Comparison of ENCODE assay signal across 8 cellular contexts in the genomic region with DNA sequence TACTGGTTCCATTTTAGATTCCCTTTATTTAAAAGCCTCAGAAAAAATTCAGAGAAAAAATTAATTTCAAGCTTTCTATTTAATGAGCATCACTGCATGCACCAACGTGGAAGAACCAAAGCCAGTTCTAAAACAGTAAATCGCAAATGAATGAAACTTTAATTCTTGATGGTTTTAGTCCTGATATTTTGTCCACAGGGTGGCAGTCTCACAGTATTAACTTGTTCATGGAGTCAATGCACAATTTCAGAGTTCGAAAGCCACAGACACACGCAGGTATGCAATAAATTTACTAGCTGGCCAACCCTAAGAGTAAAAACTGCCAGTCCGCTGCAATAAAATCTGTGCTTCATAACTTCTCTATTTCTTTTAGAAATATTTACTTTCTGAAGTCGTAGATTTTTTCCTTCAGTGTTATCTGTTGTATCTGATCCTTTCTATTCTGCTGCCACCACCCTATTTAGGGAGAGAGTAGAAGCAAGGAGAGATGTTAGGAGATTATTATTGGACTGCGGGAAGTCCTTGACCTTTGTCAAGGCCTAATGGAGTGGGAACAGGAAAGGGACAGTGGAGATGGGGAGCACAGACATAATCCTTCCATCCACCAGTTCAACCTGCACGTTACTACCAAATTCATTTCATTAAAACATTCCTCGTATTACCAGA. TPM values are rescaled to one million over a fixed set of nuclear protein-coding genes. Genes with fewer than 3 reads are reported as not detected.
DNase-seq lines count a peak whose midpoint lies in the region; ATAC-seq, FAIRE-seq and TF ChIP-seq lines count a peak whose summit lies in the region.

No MANE protein-coding gene starts in this region.

- DNase-seq in GM12891 (ENCODE audit: insufficient read length, low spot score), result no peak
- DNase-seq in NCI-H2227 treated with DMSO at 0.1 percent for 48 hours (lab: John Stamatoyannopoulos, UW), result peak; percentile 15
- peak; percentile 13 for DNase-seq in activated gamma-delta T cell treated with anti-CD3 and anti-CD28 coated beads, Interleukin-2, amount 50 U/mL, for 16 hours (ENCODE audit: low read depth)
- peak; percentile 57 to 64 for DNase-seq in cardiac muscle cell (ENCODE audit: low read depth in 1 of 2, low spot score in 1 of 2)
- DNase-seq in retinal pigment epithelial cell (ENCODE audit: low read depth), result no peak

- TF ChIP-seq CTCF in cardiac muscle cell (IDR thresholded peaks at IDR 0.05; ENCODE audit: low read depth, low read length) (peak; percentile 47), retinal pigment epithelial cell (conservative IDR thresholded peaks at IDR 0.05; ENCODE audit: low read depth, low read length) (peak; percentile 56)

- ATAC-seq in GM18858 (IDR thresholded peaks at IDR 0.05; ENCODE audit: unreplicated experiment) (no peak), HG02938 (IDR thresholded peaks at IDR 0.05; ENCODE audit: unreplicated experiment) (no peak)

- H3K4me1 ChIP-seq in BLaER1 (peaks cover 70% of the 10 kb centered on the region), cardiac muscle cell (ENCODE audit: low read depth) (peaks cover 16% of the 10 kb centered on the region)

- TF ChIP-seq POLR2A in GM12891 (IDR thresholded peaks at IDR 0.05; ENCODE audit: low read depth, low read length), result no peak

- peak overlapping the region; percentile 63; the same call in 1 of the 2 replicates for H3K9ac ChIP-seq in BLaER1

- peak; percentile 40 for FAIRE-seq in GM12891 (lab: Jason Lieb, UNC)

- H3K36me3 ChIP-seq in BLaER1, result peaks cover 25% of the 10 kb centered on the region
- H3K36me3 ChIP-seq in cardiac muscle cell, result no peaks in the 10 kb centered on the region

- H3K27ac ChIP-seq in BLaER1, result no peak overlapping the region
- H3K27ac ChIP-seq in cardiac muscle cell, result peak overlapping the region; percentile 33

- H3K9me3 ChIP-seq in BLaER1 (peaks cover 19% of the 10 kb centered on the region), cardiac muscle cell (ENCODE audit: low read depth) (no peaks in the 10 kb centered on the region)

- H4K20me1 ChIP-seq in BLaER1, result peaks cover 50% of the 10 kb centered on the region

- H3K4me3 ChIP-seq in BLaER1 (peak overlapping the region; percentile 35; the same call in 1 of the 2 replicates), cardiac muscle cell (no peak overlapping the region), retinal pigment epithelial cell (ENCODE audit: low read length) (no peak overlapping the region)

- peak overlapping the region; percentile 88 for H3K4me2 ChIP-seq in BLaER1

- H3K27me3 ChIP-seq in BLaER1, result no peaks in the 10 kb centered on the region
- no peaks in the 10 kb centered on the region for H3K27me3 ChIP-seq in cardiac muscle cell

TF ChIP-seq in GM12891, 5 proteins besides CTCF, POLR2A, EP300 and RAD21:
- TF ChIP-seq SPI1 (IDR thresholded peaks at IDR 0.05; ENCODE audit: low read depth, low read length) (no peak), TAF1 (IDR thresholded peaks at IDR 0.05; ENCODE audit: low read depth, low read length) (no peak), PAX5 (IDR thresholded peaks at IDR 0.05; ENCODE audit: insufficient read depth, low read length, severe bottlenecking) (no peak), POU2F2 (IDR thresholded peaks at IDR 0.05; ENCODE audit: low read depth, low read length) (no peak), POLR2AphosphoS5 (IDR thresholded peaks at IDR 0.05; ENCODE audit: low read depth, low read length) (no peak)

RNA-seq across cellular contexts. Expression of gene WBP4, which starts 7.0 kb away (rescaled TPM):
- 12.1 TPM for polyA plus RNA-seq in GM12891 (2012; ENCODE audit: low read depth, missing spikeins)
- total RNA-seq in cardiac muscle cell, result 6.2 and 8.1 TPM in 2 replicates
- 9.9 and 11.0 TPM in 2 replicates for polyA plus RNA-seq in cardiac muscle cell

RNA-seq across cellular contexts. Expression of gene ELF1, which starts 35.2 kb away (rescaled TPM):
- 30.2 TPM for polyA plus RNA-seq in GM12891 (2012; ENCODE audit: low read depth, missing spikeins)
- 30.0 and 36.8 TPM in 2 replicates for total RNA-seq in cardiac muscle cell
- 22.2 and 23.6 TPM in 2 replicates for polyA plus RNA-seq in cardiac muscle cell

Comparison
In these comparisons a context has a peak if more than half of its experiments do, and no peak if none do; other contexts are left out.
1. DNase-seq: peak in NCI-H2227 treated with DMSO at 0.1 percent for 48 hours (single experiment), activated gamma-delta T cell treated with anti-CD3 and anti-CD28 coated beads, Interleukin-2, amount 50 U/mL, for 16 hours (single experiment) and cardiac muscle cell (2 of 2); none in GM12891 (single experiment) and retinal pigment epithelial cell (single experiment).